ENCODE assay signal across 2 cellular contexts in genomic region chr5:174384509-174384947, GRCh38.
A peak's percentile ranks its signal among the peaks of the same experiment; 100 is the strongest.
TF ChIP-seq lines count a peak whose summit lies in the region.

No MANE protein-coding gene starts in this region.

TF ChIP-seq in HEK293, 187 proteins besides CTCF, POLR2A, EP300 and RAD21 (continued from another document):
- TF ChIP-seq, protein P1, sequence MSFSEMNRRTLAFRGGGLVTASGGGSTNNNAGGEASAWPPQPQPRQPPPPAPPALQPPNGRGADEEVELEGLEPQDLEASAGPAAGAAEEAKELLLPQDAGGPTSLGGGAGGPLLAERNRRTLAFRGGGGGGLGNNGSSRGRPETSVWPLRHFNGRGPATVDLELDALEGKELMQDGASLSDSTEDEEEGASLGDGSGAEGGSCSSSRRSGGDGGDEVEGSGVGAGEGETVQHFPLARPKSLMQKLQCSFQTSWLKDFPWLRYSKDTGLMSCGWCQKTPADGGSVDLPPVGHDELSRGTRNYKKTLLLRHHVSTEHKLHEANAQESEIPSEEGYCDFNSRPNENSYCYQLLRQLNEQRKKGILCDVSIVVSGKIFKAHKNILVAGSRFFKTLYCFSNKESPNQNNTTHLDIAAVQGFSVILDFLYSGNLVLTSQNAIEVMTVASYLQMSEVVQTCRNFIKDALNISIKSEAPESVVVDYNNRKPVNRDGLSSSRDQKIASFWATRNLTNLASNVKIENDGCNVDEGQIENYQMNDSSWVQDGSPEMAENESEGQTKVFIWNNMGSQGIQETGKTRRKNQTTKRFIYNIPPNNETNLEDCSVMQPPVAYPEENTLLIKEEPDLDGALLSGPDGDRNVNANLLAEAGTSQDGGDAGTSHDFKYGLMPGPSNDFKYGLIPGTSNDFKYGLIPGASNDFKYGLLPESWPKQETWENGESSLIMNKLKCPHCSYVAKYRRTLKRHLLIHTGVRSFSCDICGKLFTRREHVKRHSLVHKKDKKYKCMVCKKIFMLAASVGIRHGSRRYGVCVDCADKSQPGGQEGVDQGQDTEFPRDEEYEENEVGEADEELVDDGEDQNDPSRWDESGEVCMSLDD (tag by site-specific recombination; IDR thresholded peaks at IDR 0.05): no peak
- TF ChIP-seq TCF7L2 (IDR thresholded peaks at IDR 0.05; ENCODE audit: borderline replicate concordance, low read depth, low read length): peak; percentile 34; the same call in 1 of the 2 replicates
- TF ChIP-seq, protein P2, sequence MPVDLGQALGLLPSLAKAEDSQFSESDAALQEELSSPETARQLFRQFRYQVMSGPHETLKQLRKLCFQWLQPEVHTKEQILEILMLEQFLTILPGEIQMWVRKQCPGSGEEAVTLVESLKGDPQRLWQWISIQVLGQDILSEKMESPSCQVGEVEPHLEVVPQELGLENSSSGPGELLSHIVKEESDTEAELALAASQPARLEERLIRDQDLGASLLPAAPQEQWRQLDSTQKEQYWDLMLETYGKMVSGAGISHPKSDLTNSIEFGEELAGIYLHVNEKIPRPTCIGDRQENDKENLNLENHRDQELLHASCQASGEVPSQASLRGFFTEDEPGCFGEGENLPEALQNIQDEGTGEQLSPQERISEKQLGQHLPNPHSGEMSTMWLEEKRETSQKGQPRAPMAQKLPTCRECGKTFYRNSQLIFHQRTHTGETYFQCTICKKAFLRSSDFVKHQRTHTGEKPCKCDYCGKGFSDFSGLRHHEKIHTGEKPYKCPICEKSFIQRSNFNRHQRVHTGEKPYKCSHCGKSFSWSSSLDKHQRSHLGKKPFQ (tag by site-specific recombination; IDR thresholded peaks at IDR 0.05): peak; percentile 79
- TF ChIP-seq ZNF629 (tag by site-specific recombination; IDR thresholded peaks at IDR 0.05): peak; percentile 80
- peak; percentile 52; the same call in 1 of the 2 replicates for TF ChIP-seq ZNF600 (tag by site-specific recombination; IDR thresholded peaks at IDR 0.05)
- peak; percentile 85 for TF ChIP-seq SP7 (tag by site-specific recombination; IDR thresholded peaks at IDR 0.05)
- TF ChIP-seq ZNF473 (tag by site-specific recombination; IDR thresholded peaks at IDR 0.05): no peak

TF ChIP-seq in SK-N-SH, 30 proteins besides CTCF, POLR2A, EP300 and RAD21 (continued from another document):
- TF ChIP-seq REST (IDR thresholded peaks at IDR 0.05; ENCODE audit: low read depth, low read length) (no peak), TEAD4 (IDR thresholded peaks at IDR 0.05; ENCODE audit: borderline replicate concordance, insufficient read depth) (peak; percentile 67), IRF3 (IDR thresholded peaks at IDR 0.05; ENCODE audit: low read depth, low read length) (no peak), FOXM1 (IDR thresholded peaks at IDR 0.05; ENCODE audit: low read depth) (peak; percentile 68; the same call in 1 of the 2 replicates), MXI1 (IDR thresholded peaks at IDR 0.05; ENCODE audit: low read depth, low read length) (peak; percentile 48; the same call in 1 of the 2 replicates), GATA2 (CRISPR knock-in tag; IDR thresholded peaks at IDR 0.05) (peak; percentile 81), FOXJ3 (CRISPR knock-in tag; IDR thresholded peaks at IDR 0.05) (peak; percentile 79), NFIC (IDR thresholded peaks at IDR 0.05; ENCODE audit: borderline replicate concordance) (peak; percentile 85), JUND (IDR thresholded peaks at IDR 0.05) (peak; percentile 65), RXRA (IDR thresholded peaks at IDR 0.05; ENCODE audit: borderline replicate concordance, low read depth) (no peak; the same call in 1 of the 2 replicates), RFX5 (IDR thresholded peaks at IDR 0.05; ENCODE audit: low read length) (no peak), GABPA (IDR thresholded peaks at IDR 0.05; ENCODE audit: low read depth) (no peak), EZH2phosphoT487 (IDR thresholded peaks at IDR 0.05; ENCODE audit: borderline replicate concordance, low read depth) (no peak), ELF1 (IDR thresholded peaks at IDR 0.05) (peak; percentile 73), TAF1 (IDR thresholded peaks at IDR 0.05; ENCODE audit: borderline replicate concordance, low read depth, low read length) (no peak), MEF2A (IDR thresholded peaks at IDR 0.05; ENCODE audit: borderline replicate concordance, low read depth) (no peak), NRF1 (IDR thresholded peaks at IDR 0.05; ENCODE audit: low read depth, low read length) (no peak), SIN3A (IDR thresholded peaks at IDR 0.05; ENCODE audit: borderline replicate concordance, low read depth, low read length) (peak; percentile 37; the same call in 1 of the 2 replicates), RCOR1 (IDR thresholded peaks at IDR 0.05; ENCODE audit: low read length) (peak; percentile 83), SMC3 (IDR thresholded peaks at IDR 0.05; ENCODE audit: low read depth, low read length) (no peak), YY1 (IDR thresholded peaks at IDR 0.05; ENCODE audit: low read depth) (no peak), CHD2 (IDR thresholded peaks at IDR 0.05; ENCODE audit: low read length, partially characterized antibody) (peak; percentile 75)
- TF ChIP-seq, protein P3, sequence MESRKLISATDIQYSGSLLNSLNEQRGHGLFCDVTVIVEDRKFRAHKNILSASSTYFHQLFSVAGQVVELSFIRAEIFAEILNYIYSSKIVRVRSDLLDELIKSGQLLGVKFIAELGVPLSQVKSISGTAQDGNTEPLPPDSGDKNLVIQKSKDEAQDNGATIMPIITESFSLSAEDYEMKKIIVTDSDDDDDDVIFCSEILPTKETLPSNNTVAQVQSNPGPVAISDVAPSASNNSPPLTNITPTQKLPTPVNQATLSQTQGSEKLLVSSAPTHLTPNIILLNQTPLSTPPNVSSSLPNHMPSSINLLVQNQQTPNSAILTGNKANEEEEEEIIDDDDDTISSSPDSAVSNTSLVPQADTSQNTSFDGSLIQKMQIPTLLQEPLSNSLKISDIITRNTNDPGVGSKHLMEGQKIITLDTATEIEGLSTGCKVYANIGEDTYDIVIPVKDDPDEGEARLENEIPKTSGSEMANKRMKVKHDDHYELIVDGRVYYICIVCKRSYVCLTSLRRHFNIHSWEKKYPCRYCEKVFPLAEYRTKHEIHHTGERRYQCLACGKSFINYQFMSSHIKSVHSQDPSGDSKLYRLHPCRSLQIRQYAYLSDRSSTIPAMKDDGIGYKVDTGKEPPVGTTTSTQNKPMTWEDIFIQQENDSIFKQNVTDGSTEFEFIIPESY (IDR thresholded peaks at IDR 0.05; ENCODE audit: borderline replicate concordance, low read depth): no peak
- TF ChIP-seq, protein P4, sequence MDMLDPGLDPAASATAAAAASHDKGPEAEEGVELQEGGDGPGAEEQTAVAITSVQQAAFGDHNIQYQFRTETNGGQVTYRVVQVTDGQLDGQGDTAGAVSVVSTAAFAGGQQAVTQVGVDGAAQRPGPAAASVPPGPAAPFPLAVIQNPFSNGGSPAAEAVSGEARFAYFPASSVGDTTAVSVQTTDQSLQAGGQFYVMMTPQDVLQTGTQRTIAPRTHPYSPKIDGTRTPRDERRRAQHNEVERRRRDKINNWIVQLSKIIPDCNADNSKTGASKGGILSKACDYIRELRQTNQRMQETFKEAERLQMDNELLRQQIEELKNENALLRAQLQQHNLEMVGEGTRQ (IDR thresholded peaks at IDR 0.05; ENCODE audit: borderline replicate concordance, low read depth, low read length): no peak
- TF ChIP-seq, protein P5, sequence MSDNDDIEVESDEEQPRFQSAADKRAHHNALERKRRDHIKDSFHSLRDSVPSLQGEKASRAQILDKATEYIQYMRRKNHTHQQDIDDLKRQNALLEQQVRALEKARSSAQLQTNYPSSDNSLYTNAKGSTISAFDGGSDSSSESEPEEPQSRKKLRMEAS (IDR thresholded peaks at IDR 0.05; ENCODE audit: low read depth): peak; percentile 58; the same call in 1 of the 2 replicates
- TF ChIP-seq, protein P6, sequence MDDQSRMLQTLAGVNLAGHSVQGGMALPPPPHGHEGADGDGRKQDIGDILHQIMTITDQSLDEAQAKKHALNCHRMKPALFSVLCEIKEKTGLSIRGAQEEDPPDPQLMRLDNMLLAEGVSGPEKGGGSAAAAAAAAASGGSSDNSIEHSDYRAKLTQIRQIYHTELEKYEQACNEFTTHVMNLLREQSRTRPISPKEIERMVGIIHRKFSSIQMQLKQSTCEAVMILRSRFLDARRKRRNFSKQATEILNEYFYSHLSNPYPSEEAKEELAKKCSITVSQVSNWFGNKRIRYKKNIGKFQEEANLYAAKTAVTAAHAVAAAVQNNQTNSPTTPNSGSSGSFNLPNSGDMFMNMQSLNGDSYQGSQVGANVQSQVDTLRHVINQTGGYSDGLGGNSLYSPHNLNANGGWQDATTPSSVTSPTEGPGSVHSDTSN (IDR thresholded peaks at IDR 0.05): peak; percentile 98
